In the genomic region with DNA sequence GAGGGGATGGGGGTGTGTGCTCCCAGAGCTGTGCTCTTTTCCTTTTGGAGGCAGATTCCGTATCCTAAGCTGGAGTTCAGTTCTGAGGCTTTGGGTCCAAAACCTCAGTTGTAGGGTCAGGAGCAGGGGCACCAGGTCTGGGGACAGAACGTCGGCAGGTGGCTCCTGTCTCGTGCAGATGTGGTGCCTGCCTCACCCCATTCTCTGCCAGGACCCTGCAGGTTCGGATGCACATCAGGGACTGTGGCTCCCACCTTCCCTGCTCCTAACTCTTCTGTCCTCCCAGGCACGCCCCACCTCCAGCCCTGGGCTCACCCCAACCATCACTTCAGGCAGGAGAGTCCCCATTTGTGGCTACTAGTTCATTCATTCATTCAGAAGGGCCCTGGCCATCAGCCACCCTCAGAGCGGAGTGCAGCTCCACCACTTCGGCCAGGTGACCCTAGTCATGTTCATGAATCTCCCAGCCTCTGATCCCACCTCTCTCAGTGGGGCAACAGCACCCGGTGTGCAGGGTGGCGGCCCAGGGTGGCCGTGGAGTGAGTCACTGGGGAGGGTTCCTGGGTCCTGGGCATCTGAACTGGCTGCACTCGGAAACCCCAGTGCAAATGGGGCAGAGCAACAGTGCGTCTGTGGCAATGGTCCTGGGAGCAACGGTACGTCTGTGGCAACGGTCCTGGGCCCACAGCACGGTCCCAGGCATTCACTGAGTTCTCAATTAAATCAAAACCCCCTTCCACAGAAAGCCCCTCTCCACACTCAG, we compare ENCODE assay signal across 22 cellular contexts.
"Had no signal": no experiment of that assay in that cellular context is flagged by ENCODE, and none has a peak within 500 bp of the region (broad histone marks: within the 10 kb centered on the region; RNA-seq: fewer than 3 reads in every experiment).

No MANE protein-coding gene starts in this region.

- H3K4me1 ChIP-seq: colonic mucosa had no signal

- H3K27me3 ChIP-seq: body of pancreas, colonic mucosa, gastrocnemius medialis, left lung, stomach, testis, upper lobe of left lung had no signal

- H3K36me3 ChIP-seq: colonic mucosa, gastrocnemius medialis, heart right ventricle, left lung, stomach, upper lobe of left lung had no signal

- DNase-seq: activated CD4-positive, alpha-beta T cell treated with anti-CD3 and anti-CD28 coated beads, Interleukin-2, amount 10 ng/mL, durations not matched to agents 7 days and 5 days; activated CD4-positive, CD25-positive, alpha-beta regulatory T cell; activated CD8-positive, alpha-beta memory T cell treated with anti-CD3 and anti-CD28 coated beads, Interleukin-2, amount 50 U/mL, for 48 hours; activated gamma-delta T cell; activated T-cell treated with anti-CD3 and anti-CD28 coated beads, Interleukin-2, amount 50 U/mL, for 72 hours; amygdala; central memory CD4-positive, alpha-beta T cell; colonic mucosa; effector memory CD8-positive, alpha-beta T cell; gastrocnemius medialis; heart right ventricle; left lung; nephron progenitor cell; psoas muscle; stimulated activated CD4-positive, alpha-beta T cell treated with anti-CD3 and anti-CD28 coated beads, Interleukin-12 subunit alpha, Interleukin-12 subunit beta, amount 100 ng/mL, for 4 hours; stimulated activated CD4-positive, alpha-beta T cell treated with anti-CD3 and anti-CD28 coated beads, Interleukin-2, amount 100 ng/mL, for 24 hours; stomach; SW 1271; testis; upper lobe of left lung had no signal

- H3K9me3 ChIP-seq: body of pancreas, colonic mucosa, gastrocnemius medialis, heart right ventricle, left lung, psoas muscle, stomach, testis, upper lobe of left lung had no signal

- H3K27ac ChIP-seq: body of pancreas, colonic mucosa, epithelial cell of prostate, gastrocnemius medialis, heart right ventricle, left lung, psoas muscle, stomach, testis, upper lobe of left lung had no signal

- H3K4me3 ChIP-seq: body of pancreas, colonic mucosa, gastrocnemius medialis, heart right ventricle, left lung, psoas muscle, stomach, testis, upper lobe of left lung had no signal
